ENCODE assay signal across 16 cellular contexts in the genomic region with DNA sequence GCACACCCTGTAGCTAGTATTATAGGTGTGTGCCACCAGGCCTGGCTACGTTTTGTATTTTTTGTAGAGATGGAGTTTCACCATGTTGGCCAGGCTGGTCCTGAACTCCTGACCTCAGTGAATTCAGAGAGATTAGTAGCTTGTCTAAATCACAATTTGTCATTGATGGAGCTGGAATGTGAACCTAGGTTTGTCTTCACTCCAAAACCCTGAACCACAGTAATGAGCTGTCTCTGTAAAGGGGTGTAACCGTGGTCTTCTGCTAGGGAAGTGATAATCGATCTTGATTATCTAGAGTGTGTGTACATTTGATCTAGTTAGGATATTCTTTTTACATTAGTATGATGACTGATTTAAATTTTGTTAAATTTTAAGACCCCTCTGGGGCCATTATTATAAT.
"Had no signal": no experiment of that assay in that cellular context is flagged by ENCODE, and none has a peak within 500 bp of the region (broad histone marks: within the 10 kb centered on the region; RNA-seq: fewer than 3 reads in every experiment).

No MANE protein-coding gene starts in this region.

- H3K9me3 ChIP-seq: colonic mucosa, tibial nerve had no signal

- H3K27me3 Mint-ChIP-seq: activated naive CD8-positive, alpha-beta T cell treated with anti-CD3 and anti-CD28 coated beads for 36 hours; natural killer cell treated with Interleukin-12 subunit alpha and Interleukin-12 subunit beta and Interleukin-15 and Interleukin-18, amount 100 ng/mL, for 72 hours; T-helper 17 cell had no signal

- H3K36me3 ChIP-seq: colonic mucosa, tibial nerve had no signal

- H3K4me3 Mint-ChIP-seq: activated naive CD8-positive, alpha-beta T cell treated with anti-CD3 and anti-CD28 coated beads for 36 hours; activated T-cell treated with anti-CD3 and anti-CD28 coated beads, Interleukin-2, amount 50 U/mL, for 4 hours; natural killer cell treated with Interleukin-12 subunit alpha and Interleukin-12 subunit beta and Interleukin-15 and Interleukin-18, amount 100 ng/mL, for 72 hours; stimulated activated naive B cell treated with anti-CD40 and anti-IgM and Interleukin-4, amounts not matched to agents 10 μg/mL and 1 μg/mL and 100 μg/mL, for 72 hours; T-helper 17 cell had no signal

- H3K27ac Mint-ChIP-seq: activated naive CD8-positive, alpha-beta T cell treated with anti-CD3 and anti-CD28 coated beads for 36 hours; progenitor cell of endocrine pancreas; stimulated activated naive B cell treated with anti-CD40 and anti-IgM and Interleukin-4, amounts not matched to agents 10 μg/mL and 1 μg/mL and 100 μg/mL, for 72 hours; T-helper 17 cell had no signal

- H3K4me1 Mint-ChIP-seq: stimulated activated naive B cell treated with anti-CD40 and anti-IgM and Interleukin-4, amounts not matched to agents 10 μg/mL and 1 μg/mL and 100 μg/mL, for 72 hours had no signal

- H3K4me1 ChIP-seq: colonic mucosa had no signal

- ATAC-seq: activated CD4-positive, CD25-positive, alpha-beta regulatory T cell treated with anti-CD3 and anti-CD28 coated beads, Interleukin-2, amount 50 U/mL, for 24 hours; activated T-cell treated with anti-CD3 and anti-CD28 coated beads, Interleukin-2, amount 50 U/mL, for 4 hours; natural killer cell treated with Interleukin-12 subunit alpha and Interleukin-12 subunit beta and Interleukin-15 and Interleukin-18, amount 100 ng/mL, for 72 hours; right cardiac atrium; stimulated activated naive B cell treated with anti-CD40 and anti-IgM and Interleukin-4, amounts not matched to agents 10 μg/mL and 1 μg/mL and 100 μg/mL, for 72 hours; T-helper 17 cell had no signal

- H3K27me3 ChIP-seq: colonic mucosa, tibial nerve had no signal

- DNase-seq: activated CD4-positive, alpha-beta T cell treated with anti-CD3 and anti-CD28 coated beads, Interleukin-2, amount 50 U/mL, for 4 hours; activated gamma-delta T cell treated with Interleukin-2 at 50 U/mL for 16 hours; activated naive CD8-positive, alpha-beta T cell treated with anti-CD3 and anti-CD28 coated beads for 36 hours; activated T-cell treated with anti-CD3 and anti-CD28 coated beads, Interleukin-2, amount 50 U/mL, for 4 hours; anterior cingulate cortex; colonic mucosa; hypothalamus; nucleus accumbens; right cardiac atrium; stimulated activated naive B cell treated with anti-CD40 and anti-IgM and Interleukin-4, amounts not matched to agents 10 μg/mL and 1 μg/mL and 100 μg/mL, for 72 hours; T-helper 17 cell had no signal

- H3K4me3 ChIP-seq: colonic mucosa, lung, tibial nerve had no signal

- H3K36me3 Mint-ChIP-seq: natural killer cell treated with Interleukin-12 subunit alpha and Interleukin-12 subunit beta and Interleukin-15 and Interleukin-18, amount 100 ng/mL, for 72 hours had no signal

- H3K27ac ChIP-seq: colonic mucosa, tibial nerve had no signal

- H3K9me3 Mint-ChIP-seq: activated naive CD8-positive, alpha-beta T cell treated with anti-CD3 and anti-CD28 coated beads for 36 hours; activated T-cell treated with anti-CD3 and anti-CD28 coated beads, Interleukin-2, amount 50 U/mL, for 4 hours; natural killer cell treated with Interleukin-12 subunit alpha and Interleukin-12 subunit beta and Interleukin-15 and Interleukin-18, amount 100 ng/mL, for 72 hours had no signal
